20 cellular contexts compared by ENCODE assay signal in the genomic region with DNA sequence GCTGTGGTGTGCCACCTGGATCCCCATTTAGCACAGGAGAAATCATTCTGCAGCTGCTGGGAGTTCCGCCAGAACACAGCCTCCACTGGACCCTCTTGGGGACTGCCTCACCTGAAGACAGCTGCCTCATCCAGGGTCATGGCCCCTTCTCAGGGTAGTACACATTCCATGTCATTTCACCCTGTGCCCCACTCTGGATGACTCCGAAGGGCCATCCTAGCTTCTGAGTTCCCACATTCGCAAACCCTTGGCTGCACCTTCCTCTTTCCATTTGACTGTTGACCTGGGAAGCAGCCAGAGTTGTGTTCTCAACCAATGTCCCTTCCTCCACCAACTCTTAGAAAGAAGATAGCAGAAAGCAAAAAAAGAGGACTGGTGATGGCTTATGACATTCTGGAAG.
"Had no signal": no experiment of that assay in that cellular context is flagged by ENCODE, and none has a peak within 500 bp of the region (broad histone marks: within the 10 kb centered on the region; RNA-seq: fewer than 3 reads in every experiment).

No MANE protein-coding gene starts in this region.

- H3K4me3 ChIP-seq: tibial nerve, vagina had no signal

- H3K9me3 Mint-ChIP-seq: activated CD4-positive, alpha-beta T cell treated with anti-CD3 and anti-CD28 coated beads, Interleukin-2, amount 10 ng/mL, durations not matched to agents 24 days and 14 days; activated CD8-positive, alpha-beta T cell treated with anti-CD3 and anti-CD28 coated beads for 36 hours; activated naive CD4-positive, alpha-beta T cell treated with anti-CD3 and anti-CD28 coated beads, Interleukin-2, amount 10 ng/mL, durations not matched to agents 7 days and 5 days had no signal

- H3K27ac ChIP-seq: parathyroid adenoma, tibial nerve, vagina had no signal

- H3K4me1 Mint-ChIP-seq: activated CD4-positive, alpha-beta T cell treated with anti-CD3 and anti-CD28 coated beads, Interleukin-2, amount 10 ng/mL, durations not matched to agents 24 days and 14 days; activated naive CD4-positive, alpha-beta T cell treated with anti-CD3 and anti-CD28 coated beads, Interleukin-2, amount 10 ng/mL, durations not matched to agents 7 days and 5 days; activated naive CD8-positive, alpha-beta T cell treated with anti-CD3 and anti-CD28 coated beads, Interleukin-2, amount 50 U/mL, for 24 hours; brain had no signal

- H3K36me3 Mint-ChIP-seq: activated naive CD4-positive, alpha-beta T cell treated with anti-CD3 and anti-CD28 coated beads, Interleukin-2, amount 10 ng/mL, durations not matched to agents 7 days and 5 days; brain had no signal

- ATAC-seq: activated CD8-positive, alpha-beta T cell treated with anti-CD3 and anti-CD28 coated beads for 36 hours; activated naive CD8-positive, alpha-beta T cell treated with anti-CD3 and anti-CD28 coated beads, Interleukin-2, amount 50 U/mL, for 24 hours had no signal

- DNase-seq: activated CD4-positive, alpha-beta T cell treated with anti-CD3 and anti-CD28 coated beads, Interleukin-2, amount 10 ng/mL, durations not matched to agents 24 days and 14 days; activated CD4-positive, CD25-positive, alpha-beta regulatory T cell; activated CD8-positive, alpha-beta memory T cell treated with anti-CD3 and anti-CD28 coated beads, Interleukin-2, amount 50 U/mL, for 4 hours; activated CD8-positive, alpha-beta T cell treated with anti-CD3 and anti-CD28 coated beads for 36 hours; activated effector memory CD4-positive, alpha-beta T cell treated with Interleukin-2 at 50 U/mL for 16 hours; activated naive CD4-positive, alpha-beta T cell treated with anti-CD3 and anti-CD28 coated beads, Interleukin-2, amount 10 ng/mL, durations not matched to agents 7 days and 5 days; activated naive CD8-positive, alpha-beta T cell treated with anti-CD3 and anti-CD28 coated beads, Interleukin-2, amount 50 U/mL, for 24 hours; activated T-cell treated with anti-CD3 and anti-CD28 coated beads, Interleukin-2, amount 50 U/mL, for 48 hours; central memory CD4-positive, alpha-beta T cell; erythroblast; foreskin melanocyte; small intestine; stimulated activated CD4-positive, alpha-beta T cell treated with anti-CD3 and anti-CD28 coated beads, Interleukin-15, amount 100 ng/mL, for 24 hours; stimulated activated CD4-positive, alpha-beta T cell treated with anti-CD3 and anti-CD28 coated beads, Interleukin-2, amount 100 ng/mL, for 48 hours had no signal

- H3K27ac Mint-ChIP-seq: activated CD4-positive, alpha-beta T cell treated with anti-CD3 and anti-CD28 coated beads, Interleukin-2, amount 10 ng/mL, durations not matched to agents 24 days and 14 days; activated CD8-positive, alpha-beta T cell treated with anti-CD3 and anti-CD28 coated beads for 36 hours; activated naive CD4-positive, alpha-beta T cell treated with anti-CD3 and anti-CD28 coated beads, Interleukin-2, amount 10 ng/mL, durations not matched to agents 7 days and 5 days; activated naive CD8-positive, alpha-beta T cell treated with anti-CD3 and anti-CD28 coated beads, Interleukin-2, amount 50 U/mL, for 24 hours; brain; nephron; stimulated activated naive CD8-positive, alpha-beta T cell treated with anti-CD3 and anti-CD28 coated beads, Interleukin-15, Interleukin-2, amounts not matched to agents 100 ng/mL and 50 ng/mL, for 24 hours had no signal

- H3K27me3 ChIP-seq: tibial nerve, vagina had no signal

- H3K4me1 ChIP-seq: parathyroid adenoma, tibial nerve, vagina had no signal

- H3K27me3 Mint-ChIP-seq: activated CD4-positive, alpha-beta T cell treated with anti-CD3 and anti-CD28 coated beads, Interleukin-2, amount 10 ng/mL, durations not matched to agents 24 days and 14 days; brain had no signal

- H3K4me3 Mint-ChIP-seq: activated CD4-positive, alpha-beta T cell treated with anti-CD3 and anti-CD28 coated beads, Interleukin-2, amount 10 ng/mL, durations not matched to agents 24 days and 14 days; activated CD8-positive, alpha-beta T cell treated with anti-CD3 and anti-CD28 coated beads for 36 hours; activated naive CD4-positive, alpha-beta T cell treated with anti-CD3 and anti-CD28 coated beads, Interleukin-2, amount 10 ng/mL, durations not matched to agents 7 days and 5 days; activated naive CD8-positive, alpha-beta T cell treated with anti-CD3 and anti-CD28 coated beads, Interleukin-2, amount 50 U/mL, for 24 hours; brain; nephron; stimulated activated naive CD8-positive, alpha-beta T cell treated with anti-CD3 and anti-CD28 coated beads, Interleukin-15, Interleukin-2, amounts not matched to agents 100 ng/mL and 50 ng/mL, for 24 hours had no signal

- H3K9me3 ChIP-seq: tibial nerve, vagina had no signal
